In the genomic region with DNA sequence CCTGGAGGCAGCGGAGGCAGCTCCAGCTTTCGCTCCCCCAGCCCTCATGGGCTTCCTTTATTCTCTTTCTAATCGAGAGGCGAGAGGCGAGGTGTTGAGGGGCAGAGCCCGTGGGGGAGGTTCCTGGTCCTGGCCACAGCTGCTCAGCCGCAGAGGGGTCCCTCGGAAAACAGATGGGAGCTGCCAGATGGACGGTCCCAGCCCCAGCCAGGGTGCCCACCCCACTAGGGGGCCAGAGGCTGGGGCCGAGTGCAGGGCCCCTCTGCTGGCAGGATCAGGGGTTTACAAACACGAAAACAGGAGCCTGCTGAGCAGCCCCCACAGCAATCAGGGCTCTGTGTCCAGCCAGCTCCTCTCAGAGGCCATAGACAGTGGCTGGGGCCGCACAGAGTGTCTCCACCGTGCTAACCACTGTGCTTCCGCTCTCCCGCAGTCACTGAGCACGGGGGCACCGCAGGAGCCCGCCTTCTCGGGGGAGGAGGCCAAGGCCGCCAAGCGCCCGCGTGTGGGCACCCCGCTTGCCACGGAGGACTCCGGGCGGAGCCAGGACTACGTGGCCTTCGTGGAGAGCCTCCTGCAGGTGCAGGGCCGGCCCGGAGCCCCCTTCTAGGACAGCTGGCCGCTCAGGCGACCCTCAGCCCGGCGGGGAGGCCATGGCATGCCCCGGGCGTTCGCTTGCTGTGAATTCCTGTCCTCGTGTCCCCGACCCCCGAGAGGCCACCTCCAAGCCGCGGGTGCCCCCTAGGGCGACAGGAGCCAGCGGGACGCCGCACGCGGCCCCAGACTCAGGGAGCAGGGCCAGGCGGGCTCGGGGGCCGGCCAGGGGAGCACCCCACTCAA, we compare ENCODE assay signal across 1 cellular context.
TF ChIP-seq lines count a peak whose summit lies in the region.

No MANE protein-coding gene starts in this region.

TF ChIP-seq in H1, 55 proteins besides CTCF, POLR2A, EP300 and RAD21:
- no peak for TF ChIP-seq BACH1 (IDR thresholded peaks at IDR 0.05; ENCODE audit: low read length)
- TF ChIP-seq SP1 (IDR thresholded peaks at IDR 0.05; ENCODE audit: low read depth, low read length), result no peak
- TF ChIP-seq MAFK (IDR thresholded peaks at IDR 0.05; ENCODE audit: low read depth, low read length), result no peak
- TF ChIP-seq RBBP5 (IDR thresholded peaks at IDR 0.05; ENCODE audit: borderline replicate concordance, low read depth, low read length), result no peak
- no peak for TF ChIP-seq EGR1 (IDR thresholded peaks at IDR 0.05; ENCODE audit: borderline replicate concordance, low read depth, low read length)
- no peak for TF ChIP-seq TCF12 (IDR thresholded peaks at IDR 0.05; ENCODE audit: low read depth, low read length)
- no peak for TF ChIP-seq SUZ12 (IDR thresholded peaks at IDR 0.05; ENCODE audit: low read length)
